In genomic region chr7:128830231-128831177, GRCh38 we compare ENCODE assay signal across 8 cellular contexts. TPM values are rescaled to one million over a fixed set of nuclear protein-coding genes. Genes with fewer than 3 reads are reported as not detected.
DNase-seq lines count a peak whose midpoint lies in the region; ATAC-seq and TF ChIP-seq lines count a peak whose summit lies in the region.

TSS of gene FLNC (plus strand) at chr7:128830406. CDS start at chr7:128830638, 232 bp downstream.

- peak within 1 kb of the TSS; percentile 81 for H2AFZ ChIP-seq in mammary epithelial cell (ENCODE audit: low read depth, low read length)

- intact Hi-C loops in mammary epithelial cell (cut with micrococcal nuclease) (no loop called here), spleen (cut with DNase I; ENCODE audit: low total_unique reads) (no loop called here)

- peak within 1 kb of the TSS in 2 of 3 experiments; percentile 27 to 30 for H3K4me3 ChIP-seq in mammary epithelial cell (replicated peaks in 1 of 3; ENCODE audit: insufficient read depth in 1 of 3, low read depth in 2 of 3, low read length in 3 of 3)
- peak within 1 kb of the TSS; percentile 27 to 69 (median 41) for H3K4me3 ChIP-seq in spleen

- H3K9me3 ChIP-seq in mammary epithelial cell (replicated peaks; ENCODE audit: insufficient read depth, low read length) (no peaks in the 10 kb centered on the region), spleen (no peaks in the 10 kb centered on the region)

- in situ Hi-C loops in GM13976 (cut with MboI; ENCODE audit: low sequenced_read_pairs, unreplicated experiment) (no loop called here), mammary epithelial cell (cut with MboI; ENCODE audit: low sequenced_read_pairs in 2 of 2) (no loop called here)

- H3K79me2 ChIP-seq in mammary epithelial cell (ENCODE audit: insufficient read depth, low read length), result no peaks in the 10 kb centered on the region

- DNase-seq in GM13976 (ENCODE audit: low spot score), result peak; percentile 58
- peak; percentile 19 for DNase-seq in mammary epithelial cell
- DNase-seq in iris pigment epithelial cell (ENCODE audit: low read depth), result peak; percentile 78
- peak; percentile 85 for DNase-seq in spleen
- no peak for DNase-seq in NCI-H2029 (lab: John Stamatoyannopoulos, UW)
- no peak for DNase-seq in cerebellar nuclear complex (lab: John Stamatoyannopoulos, UW)

- BruUV-seq in mammary epithelial cell (replicated peaks; lab: Mats Ljungman, UMichigan), result no TSS peak

- dilution Hi-C loops in mammary epithelial cell (cut with HindIII; ENCODE audit: low sequenced_read_pairs), result no loop called here

- H3K36me3 ChIP-seq in mammary epithelial cell (ENCODE audit: insufficient read depth, low read length) (no peaks in the 10 kb centered on the region), spleen (no peaks in the 10 kb centered on the region)

- H4K20me1 ChIP-seq in mammary epithelial cell (ENCODE audit: insufficient read depth, low read length), result no peaks in the 10 kb centered on the region

- no peak for TF ChIP-seq CTCF in GM13976 (IDR thresholded peaks at IDR 0.05; ENCODE audit: borderline replicate concordance, control extremely low read depth, extremely low read depth, insufficient read depth, missing control alignments)
- no peak for TF ChIP-seq CTCF in mammary epithelial cell (conservative IDR thresholded peaks at IDR 0.05 in 1 of 2, IDR thresholded peaks at IDR 0.05 in 1 of 2; ENCODE audit: extremely low read depth in 1 of 2, insufficient read depth in 1 of 2, low read depth in 1 of 2, low read length in 2 of 2)
- TF ChIP-seq CTCF in spleen (IDR thresholded peaks at IDR 0.05 in 8 of 11, conservative IDR thresholded peaks at IDR 0.05 in 3 of 11), result no peak

- peak within 1 kb of the TSS; percentile 75 for H3K4me2 ChIP-seq in mammary epithelial cell (ENCODE audit: insufficient read depth, low read depth, low read length)

- WGBS in mammary epithelial cell (ENCODE audit: low coverage, missing lambda C conversion rate), result 6% methylated on average over 29 of the region's 109 CpGs
- WGBS in spleen, 5 donors, result 2 to 4% (median 2%) methylated on average over 32 to 109 of the region's 109 CpGs; no CpG with 5 or more reads in 1 of the 5 donors

- peaks cover 9% of the 10 kb centered on the region for H3K4me1 ChIP-seq in mammary epithelial cell (ENCODE audit: insufficient read depth, low read length)
- H3K4me1 ChIP-seq in spleen, result peaks cover 16 to 40% (median 29%) of the 10 kb centered on the region in 6 donors

- H3K9ac ChIP-seq in mammary epithelial cell (ENCODE audit: insufficient read depth, low read length), result no peak within 1 kb of the TSS

- H3K27ac ChIP-seq in mammary epithelial cell (ENCODE audit: insufficient read depth, low read depth, low read length) (no peak within 1 kb of the TSS), spleen (no peak within 1 kb of the TSS)

- CTCF ChIA-PET in mammary epithelial cell (lab: Charles Lee; ENCODE audit: low non-redundant PET), result no interaction called here

- no peak for TF ChIP-seq POLR2A in spleen (IDR thresholded peaks at IDR 0.05)

- ATAC-seq in SK-N-SH treated with all-trans-retinoic acid at 6 μM for 48 hours (peak; percentile 43), GM21737 (IDR thresholded peaks at IDR 0.05; ENCODE audit: unreplicated experiment) (no peak)

- H3K27me3 ChIP-seq in mammary epithelial cell (ENCODE audit: insufficient read depth, low read length), result peaks cover 9% of the 10 kb centered on the region
- peaks cover 4 to 74% (median 48%) of the 10 kb centered on the region in 7 donors for H3K27me3 ChIP-seq in spleen (replicated peaks in 1 of 7)

TF ChIP-seq in SK-N-SH treated with all-trans-retinoic acid at 6 μM for 48 hours, 23 proteins besides CTCF, POLR2A, EP300 and RAD21:
- TF ChIP-seq PPARA (CRISPR knock-in tag; IDR thresholded peaks at IDR 0.05; ENCODE audit: borderline replicate concordance), result no peak
- TF ChIP-seq ARNTL (CRISPR knock-in tag; IDR thresholded peaks at IDR 0.05; ENCODE audit: borderline replicate concordance, low read depth), result no peak

RNA-seq across cellular contexts. Expression of gene FLNC, which starts in this region (rescaled TPM):
- 1 to 10 TPM; 1.8 to 1.9 TPM for total RNA-seq in mammary epithelial cell
- 0.03 TPM for polyA plus RNA-seq in mammary epithelial cell
- 0.52 TPM for polyA minus RNA-seq in mammary epithelial cell
- total RNA-seq in spleen, result 1 to 10 TPM in 2 of 7 donors, under 1 TPM in 5; 0.21 to 1.8 (median 0.42) TPM
- polyA plus RNA-seq in spleen, result 1 to 10 TPM in 1 of 3 donors, under 1 TPM in 2; 0.42 to 1.7 (median 0.93) TPM

Comparison
In these comparisons a context has a peak if more than half of its experiments do, and no peak if none do; other contexts are left out.
1. DNase-seq: peak in GM13976 (single experiment), mammary epithelial cell (single experiment), iris pigment epithelial cell (single experiment) and spleen (single experiment); none in NCI-H2029 (single experiment) and cerebellar nuclear complex (0 of 2).